In genomic region chr12:76451528-76451927, GRCh38 we compare ENCODE assay signal across 22 cellular contexts.
DNase-seq lines count a peak whose midpoint lies in the region; ATAC-seq and TF ChIP-seq lines count a peak whose summit lies in the region.
"Had no signal": no experiment of that assay in that cellular context is flagged by ENCODE, and none has a peak within 500 bp of the region (broad histone marks: within the 10 kb centered on the region; RNA-seq: fewer than 3 reads in every experiment).

No MANE protein-coding gene starts in this region.

- H3K9me3 Mint-ChIP-seq in activated naive CD8-positive, alpha-beta T cell (ENCODE audit: low read depth) = no peaks in the 10 kb centered on the region
- H3K9me3 Mint-ChIP-seq in activated naive CD8-positive, alpha-beta T cell treated with anti-CD3 and anti-CD28 coated beads, Interleukin-2, amount 50 U/mL, for 24 hours = peaks cover 4% of the 10 kb centered on the region
- H3K9me3 Mint-ChIP-seq: CD4-positive, alpha-beta memory T cell had no signal

- H3K4me1 ChIP-seq in smooth muscle cell (ENCODE audit: low read depth) (peaks cover 9% of the 10 kb centered on the region), heart right ventricle (peaks cover 0 to 32% (median 5%) of the 10 kb centered on the region in 9 donors)
- H3K4me1 ChIP-seq: Peyer's patch had no signal

- DNase-seq in activated naive CD8-positive, alpha-beta T cell treated with anti-CD3 and anti-CD28 coated beads, Interleukin-2, amount 50 U/mL, for 24 hours = no peak
- peak; percentile 17 for DNase-seq in M059J (ENCODE audit: low read depth)
- DNase-seq in epithelial cell of prostate (ENCODE audit: low read depth, low spot score) = no peak
- no peak for DNase-seq in smooth muscle cell (lab: John Stamatoyannopoulos, UW; ENCODE audit: unreplicated experiment)
- no peak for DNase-seq in heart right ventricle
- DNase-seq: Calu3; CD4-positive, alpha-beta memory T cell; GDM1; GOT3; KBM-7; NCI-H1436 treated with DMSO at 0.1 percent for 48 hours; NCI-H2081; NCI-H446; NCI-H82; Peyer's patch; SHP77; T-helper 1 cell had no signal

- H3K27ac ChIP-seq in epithelial cell of prostate = peak overlapping the region; percentile 81
- H3K27ac ChIP-seq in smooth muscle cell (ENCODE audit: low read depth) = peak overlapping the region; percentile 95
- no peak overlapping the region for H3K27ac ChIP-seq in heart right ventricle
- H3K27ac ChIP-seq: Peyer's patch had no signal

- H3K27ac Mint-ChIP-seq in activated naive CD8-positive, alpha-beta T cell = peak overlapping the region; percentile 34
- H3K27ac Mint-ChIP-seq in activated naive CD8-positive, alpha-beta T cell treated with anti-CD3 and anti-CD28 coated beads, Interleukin-2, amount 50 U/mL, for 24 hours = no peak overlapping the region
- H3K27ac Mint-ChIP-seq: B cell had no signal

- H3K9me3 ChIP-seq in smooth muscle cell (replicated peaks; ENCODE audit: low read depth) (no peaks in the 10 kb centered on the region), heart right ventricle (no peaks in the 10 kb centered on the region)
- H3K9me3 ChIP-seq: Peyer's patch had no signal

- no peaks in the 10 kb centered on the region for H3K27me3 Mint-ChIP-seq in activated naive CD8-positive, alpha-beta T cell
- H3K27me3 Mint-ChIP-seq in activated naive CD8-positive, alpha-beta T cell treated with anti-CD3 and anti-CD28 coated beads, Interleukin-2, amount 50 U/mL, for 24 hours = no peaks in the 10 kb centered on the region
- H3K27me3 Mint-ChIP-seq: B cell; CD4-positive, alpha-beta memory T cell had no signal

- H3K36me3 ChIP-seq in smooth muscle cell (ENCODE audit: low read depth) (no peaks in the 10 kb centered on the region), heart right ventricle (peaks cover 0 to 19% (median 8%) of the 10 kb centered on the region in 9 donors)
- H3K36me3 ChIP-seq: Peyer's patch had no signal

- H3K79me2 ChIP-seq in smooth muscle cell (ENCODE audit: low read depth) = peaks cover 63% of the 10 kb centered on the region

- no peak overlapping the region for H3K4me2 ChIP-seq in smooth muscle cell

- H3K4me3 ChIP-seq in smooth muscle cell (no peak overlapping the region), heart right ventricle (no peak overlapping the region)
- H3K4me3 ChIP-seq: GM12878, Peyer's patch had no signal

- no peak for ATAC-seq in activated naive CD8-positive, alpha-beta T cell treated with anti-CD3 and anti-CD28 coated beads, Interleukin-2, amount 50 U/mL, for 24 hours
- ATAC-seq in heart right ventricle (no peak), GM18858 (IDR thresholded peaks at IDR 0.05; ENCODE audit: unreplicated experiment) (no peak)
- ATAC-seq: GM12878, SK-N-SH treated with all-trans-retinoic acid at 6 μM for 48 hours had no signal

- peaks cover 12% of the 10 kb centered on the region for H4K20me1 ChIP-seq in smooth muscle cell (ENCODE audit: low read depth)

- H3K9ac ChIP-seq in smooth muscle cell (ENCODE audit: low read depth) = no peak overlapping the region

- no peak for TF ChIP-seq CTCF in smooth muscle cell (IDR thresholded peaks at IDR 0.05; ENCODE audit: borderline replicate concordance, insufficient read depth, poor library complexity, severe bottlenecking)
- TF ChIP-seq CTCF in heart right ventricle (IDR thresholded peaks at IDR 0.05) = no peak

- intact Hi-C loops in heart right ventricle (cut with DNase I) = loop anchor here in 1 of 10 donors (5.0 kb wide), 1 partner anchor 99 kb away; no protein-coding TSS in a partner anchor

- H3K36me3 Mint-ChIP-seq in activated naive CD8-positive, alpha-beta T cell = peaks cover 21% of the 10 kb centered on the region
- H3K36me3 Mint-ChIP-seq in activated naive CD8-positive, alpha-beta T cell treated with anti-CD3 and anti-CD28 coated beads, Interleukin-2, amount 50 U/mL, for 24 hours (ENCODE audit: low read depth) = peaks cover 27% of the 10 kb centered on the region

- H2AFZ ChIP-seq in smooth muscle cell (ENCODE audit: low read depth) = no peak overlapping the region

- H3K27me3 ChIP-seq in smooth muscle cell (ENCODE audit: low read depth) (no peaks in the 10 kb centered on the region), heart right ventricle (no peaks in the 10 kb centered on the region)
- H3K27me3 ChIP-seq: Peyer's patch had no signal

- H3F3A ChIP-seq in smooth muscle cell (ENCODE audit: low read depth) = peaks cover 3% of the 10 kb centered on the region

- peaks cover 38% of the 10 kb centered on the region for H3K4me1 Mint-ChIP-seq in activated naive CD8-positive, alpha-beta T cell (ENCODE audit: low read depth)
- peaks cover 30% of the 10 kb centered on the region for H3K4me1 Mint-ChIP-seq in activated naive CD8-positive, alpha-beta T cell treated with anti-CD3 and anti-CD28 coated beads, Interleukin-2, amount 50 U/mL, for 24 hours

- WGBS in smooth muscle cell (ENCODE audit: low lambda C conversion rate) = 97% methylated on average over 6 of the region's 6 CpGs
- WGBS in heart right ventricle, 2 donors = 96 to 97% methylated on average over 6 of the region's 6 CpGs

- H3K4me3 Mint-ChIP-seq in activated naive CD8-positive, alpha-beta T cell = no peak overlapping the region
- H3K4me3 Mint-ChIP-seq in activated naive CD8-positive, alpha-beta T cell treated with anti-CD3 and anti-CD28 coated beads, Interleukin-2, amount 50 U/mL, for 24 hours = no peak overlapping the region
- H3K4me3 Mint-ChIP-seq: B cell; CD4-positive, alpha-beta memory T cell had no signal

Comparison
In these comparisons a context has a peak if more than half of its experiments do, and no peak if none do; other contexts are left out.
1. H3K27ac ChIP-seq: peak in epithelial cell of prostate (single experiment) and smooth muscle cell (single experiment); none in heart right ventricle (0 of 10).